28 cellular contexts compared by ENCODE assay signal in the genomic region with DNA sequence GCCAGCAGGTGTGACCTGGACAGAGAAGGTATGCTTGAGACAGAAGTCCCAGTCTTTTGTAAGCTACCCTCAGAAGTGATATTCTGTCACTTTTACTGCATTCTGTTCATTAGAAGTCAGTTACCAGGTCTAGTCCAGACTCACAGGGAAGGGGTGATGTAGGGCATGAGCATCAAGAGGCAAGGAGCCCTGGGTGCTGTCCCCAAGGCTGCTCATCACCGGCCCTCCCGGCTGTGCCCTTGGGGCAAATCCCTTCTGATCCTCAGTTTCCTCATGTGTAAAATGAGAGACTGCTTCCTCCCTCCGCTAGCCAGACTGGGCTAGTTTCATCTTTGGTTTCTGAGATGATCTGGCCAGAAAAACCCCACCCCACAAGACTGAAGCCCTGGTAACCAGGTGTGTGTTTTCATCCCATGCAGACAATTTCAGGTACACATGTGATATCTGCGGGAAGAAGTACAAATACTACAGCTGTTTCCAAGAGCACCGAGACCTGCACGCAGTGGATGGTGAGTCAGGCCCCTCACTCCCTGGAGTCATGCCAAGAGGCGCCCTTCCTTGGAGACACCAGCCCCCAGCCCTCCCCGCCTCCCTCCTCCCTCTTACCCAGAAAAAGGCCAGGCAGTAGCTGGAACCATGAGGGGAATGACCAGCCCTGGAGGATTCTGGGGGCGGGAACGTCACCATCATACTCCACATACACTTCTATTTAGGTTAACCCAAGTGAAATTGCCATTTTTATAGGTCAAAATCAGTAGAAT.
DNase-seq lines count a peak whose midpoint lies in the region; ATAC-seq, FAIRE-seq and TF ChIP-seq lines count a peak whose summit lies in the region.
"Had no signal": no experiment of that assay in that cellular context is flagged by ENCODE, and none has a peak within 500 bp of the region (broad histone marks: within the 10 kb centered on the region; RNA-seq: fewer than 3 reads in every experiment).

No MANE protein-coding gene starts in this region.

- DNase-seq in activated CD4-positive, alpha-beta memory T cell treated with anti-CD3 and anti-CD28 coated beads, Interleukin-2, amount 10 ng/mL, durations not matched to agents 7 days and 5 days: peak; percentile 2
- no peak for DNase-seq in activated CD4-positive, alpha-beta memory T cell treated with anti-CD3 and anti-CD28 coated beads for 36 hours
- DNase-seq in WTC11 (ENCODE audit: low spot score): peak; percentile 1
- peak; percentile 49 for DNase-seq in kidney
- peak; percentile 6 for DNase-seq in stimulated activated CD8-positive, alpha-beta memory T cell treated with anti-CD3 and anti-CD28 coated beads, Interleukin-4, amount 100 ng/mL, for 48 hours
- no peak for DNase-seq in anterior cingulate cortex (lab: John Stamatoyannopoulos, UW)
- DNase-seq: amygdala; central memory CD4-positive, alpha-beta T cell; effector CD4-positive, alpha-beta T cell; HCEC 1CT; hypothalamus; NCI-H187; NCI-H446 treated with DMSO at 0.1 percent for 48 hours; psoas muscle; stimulated activated CD4-positive, alpha-beta T cell treated with anti-CD3 and anti-CD28 coated beads, Interleukin-4, amount 100 ng/mL, for 4 hours; T-helper 2 cell had no signal

- no peaks in the 10 kb centered on the region for H3K9me3 ChIP-seq in kidney (ENCODE audit: control insufficient read depth in 1 of 2, low read length in 2 of 2)
- H3K9me3 ChIP-seq: gastrocnemius medialis, psoas muscle had no signal

- no peak overlapping the region for H3K9ac ChIP-seq in kidney (ENCODE audit: low read length in 2 of 2)
- H3K9ac ChIP-seq: KMS-11 had no signal

- no peak overlapping the region for H3K4me3 Mint-ChIP-seq in activated CD4-positive, alpha-beta memory T cell treated with anti-CD3 and anti-CD28 coated beads, Interleukin-2, amount 10 ng/mL, durations not matched to agents 7 days and 5 days
- H3K4me3 Mint-ChIP-seq in activated CD4-positive, alpha-beta memory T cell treated with anti-CD3 and anti-CD28 coated beads for 36 hours: no peak overlapping the region
- H3K4me3 Mint-ChIP-seq in WTC11: no peak overlapping the region
- H3K4me3 Mint-ChIP-seq: memory B cell; naive thymus-derived CD4-positive, alpha-beta T cell had no signal

- ATAC-seq in WTC11 (no peak), GM21576 (IDR thresholded peaks at IDR 0.05; ENCODE audit: unreplicated experiment) (no peak), HG03159 (IDR thresholded peaks at IDR 0.05; ENCODE audit: unreplicated experiment) (no peak)
- ATAC-seq: esophagus mucosa; gastrocnemius medialis; naive thymus-derived CD4-positive, alpha-beta T cell; Panc1; psoas muscle had no signal

- H3K36me3 Mint-ChIP-seq in activated CD4-positive, alpha-beta memory T cell treated with anti-CD3 and anti-CD28 coated beads, Interleukin-2, amount 10 ng/mL, durations not matched to agents 7 days and 5 days (ENCODE audit: low read depth): no peaks in the 10 kb centered on the region
- no peaks in the 10 kb centered on the region for H3K36me3 Mint-ChIP-seq in activated CD4-positive, alpha-beta memory T cell treated with anti-CD3 and anti-CD28 coated beads for 36 hours
- peaks cover 6% of the 10 kb centered on the region for H3K36me3 Mint-ChIP-seq in WTC11

- no peak overlapping the region for H3K4me3 ChIP-seq in kidney (ENCODE audit: low read length in 2 of 2)
- H3K4me3 ChIP-seq: gastrocnemius medialis, psoas muscle had no signal

- no peaks in the 10 kb centered on the region for H3K9me3 Mint-ChIP-seq in activated CD4-positive, alpha-beta memory T cell treated with anti-CD3 and anti-CD28 coated beads, Interleukin-2, amount 10 ng/mL, durations not matched to agents 7 days and 5 days
- H3K9me3 Mint-ChIP-seq in activated CD4-positive, alpha-beta memory T cell treated with anti-CD3 and anti-CD28 coated beads for 36 hours: no peaks in the 10 kb centered on the region
- no peaks in the 10 kb centered on the region for H3K9me3 Mint-ChIP-seq in WTC11
- H3K9me3 Mint-ChIP-seq: memory B cell had no signal

- H3K27ac ChIP-seq in kidney (ENCODE audit: low read depth in 2 of 2, low read length in 2 of 2): no peak overlapping the region
- H3K27ac ChIP-seq: gastrocnemius medialis, KMS-11, psoas muscle had no signal

- H3K36me3 ChIP-seq in kidney (ENCODE audit: control insufficient read depth in 1 of 2, insufficient read depth in 2 of 2, low read length in 2 of 2): peaks cover 22 to 39% of the 10 kb centered on the region in 2 donors
- H3K36me3 ChIP-seq: gastrocnemius medialis had no signal

- no peak overlapping the region for H3K27ac Mint-ChIP-seq in activated CD4-positive, alpha-beta memory T cell treated with anti-CD3 and anti-CD28 coated beads, Interleukin-2, amount 10 ng/mL, durations not matched to agents 7 days and 5 days
- no peak overlapping the region for H3K27ac Mint-ChIP-seq in activated CD4-positive, alpha-beta memory T cell treated with anti-CD3 and anti-CD28 coated beads for 36 hours
- no peak overlapping the region for H3K27ac Mint-ChIP-seq in WTC11
- H3K27ac Mint-ChIP-seq: memory B cell; naive thymus-derived CD4-positive, alpha-beta T cell had no signal

- intact Hi-C loops in activated CD4-positive, alpha-beta memory T cell treated with anti-CD3 and anti-CD28 coated beads for 36 hours (cut with micrococcal nuclease): no loop called here
- intact Hi-C loops in kidney (cut with DNase I): no loop called here

- peaks cover 4 to 7% of the 10 kb centered on the region in 2 donors for H3K4me1 ChIP-seq in kidney (ENCODE audit: control insufficient read depth in 1 of 2, insufficient read depth in 1 of 2, low read depth in 1 of 2, low read length in 2 of 2)
- H3K4me1 ChIP-seq: psoas muscle had no signal

- H3K27me3 Mint-ChIP-seq in activated CD4-positive, alpha-beta memory T cell treated with anti-CD3 and anti-CD28 coated beads, Interleukin-2, amount 10 ng/mL, durations not matched to agents 7 days and 5 days: no peaks in the 10 kb centered on the region
- H3K27me3 Mint-ChIP-seq in activated CD4-positive, alpha-beta memory T cell treated with anti-CD3 and anti-CD28 coated beads for 36 hours: no peaks in the 10 kb centered on the region
- H3K27me3 Mint-ChIP-seq in WTC11 (ENCODE audit: low read depth): no peaks in the 10 kb centered on the region

- no peak for FAIRE-seq in kidney (lab: Jason Lieb, UNC)
- FAIRE-seq: A204.1, G401.6, HTR-8/SVneo, keratinocyte had no signal

- POLR2A ChIA-PET in activated CD4-positive, alpha-beta memory T cell treated with anti-CD3 and anti-CD28 coated beads, Interleukin-2, amount 10 ng/mL, durations not matched to agents 7 days and 5 days (lab: Charles Lee): no interaction called here
- POLR2A ChIA-PET in activated CD4-positive, alpha-beta memory T cell treated with anti-CD3 and anti-CD28 coated beads for 36 hours (lab: Charles Lee): no interaction called here
- POLR2A ChIA-PET in WTC11 (lab: Charles Lee): no interaction called here

- CTCF ChIA-PET in activated CD4-positive, alpha-beta memory T cell treated with anti-CD3 and anti-CD28 coated beads, Interleukin-2, amount 10 ng/mL, durations not matched to agents 7 days and 5 days (lab: Charles Lee): no interaction called here
- CTCF ChIA-PET in activated CD4-positive, alpha-beta memory T cell treated with anti-CD3 and anti-CD28 coated beads for 36 hours (lab: Charles Lee): no interaction called here
- CTCF ChIA-PET in WTC11 (lab: Charles Lee): no interaction called here

- H3K4me1 Mint-ChIP-seq in activated CD4-positive, alpha-beta memory T cell treated with anti-CD3 and anti-CD28 coated beads, Interleukin-2, amount 10 ng/mL, durations not matched to agents 7 days and 5 days: no peaks in the 10 kb centered on the region
- no peaks in the 10 kb centered on the region for H3K4me1 Mint-ChIP-seq in activated CD4-positive, alpha-beta memory T cell treated with anti-CD3 and anti-CD28 coated beads for 36 hours (ENCODE audit: low read depth)
- peaks cover 13% of the 10 kb centered on the region for H3K4me1 Mint-ChIP-seq in WTC11
- H3K4me1 Mint-ChIP-seq: memory B cell; naive thymus-derived CD4-positive, alpha-beta T cell had no signal

- TF ChIP-seq CTCF in WTC11 (IDR thresholded peaks at IDR 0.05) (no peak), kidney (IDR thresholded peaks at IDR 0.05; ENCODE audit: borderline replicate concordance, extremely low read depth, insufficient read depth) (no peak)

TF ChIP-seq in WTC11, 78 proteins besides CTCF, POLR2A, EP300 and RAD21 (continues in another document):
- no peak for TF ChIP-seq IRF2 (CRISPR knock-in tag; IDR thresholded peaks at IDR 0.05; ENCODE audit: borderline replicate concordance, low read depth)
- TF ChIP-seq, protein P1, sequence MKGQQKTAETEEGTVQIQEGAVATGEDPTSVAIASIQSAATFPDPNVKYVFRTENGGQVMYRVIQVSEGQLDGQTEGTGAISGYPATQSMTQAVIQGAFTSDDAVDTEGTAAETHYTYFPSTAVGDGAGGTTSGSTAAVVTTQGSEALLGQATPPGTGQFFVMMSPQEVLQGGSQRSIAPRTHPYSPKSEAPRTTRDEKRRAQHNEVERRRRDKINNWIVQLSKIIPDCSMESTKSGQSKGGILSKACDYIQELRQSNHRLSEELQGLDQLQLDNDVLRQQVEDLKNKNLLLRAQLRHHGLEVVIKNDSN (CRISPR knock-in tag; IDR thresholded peaks at IDR 0.05): no peak
- TF ChIP-seq, protein P2, sequence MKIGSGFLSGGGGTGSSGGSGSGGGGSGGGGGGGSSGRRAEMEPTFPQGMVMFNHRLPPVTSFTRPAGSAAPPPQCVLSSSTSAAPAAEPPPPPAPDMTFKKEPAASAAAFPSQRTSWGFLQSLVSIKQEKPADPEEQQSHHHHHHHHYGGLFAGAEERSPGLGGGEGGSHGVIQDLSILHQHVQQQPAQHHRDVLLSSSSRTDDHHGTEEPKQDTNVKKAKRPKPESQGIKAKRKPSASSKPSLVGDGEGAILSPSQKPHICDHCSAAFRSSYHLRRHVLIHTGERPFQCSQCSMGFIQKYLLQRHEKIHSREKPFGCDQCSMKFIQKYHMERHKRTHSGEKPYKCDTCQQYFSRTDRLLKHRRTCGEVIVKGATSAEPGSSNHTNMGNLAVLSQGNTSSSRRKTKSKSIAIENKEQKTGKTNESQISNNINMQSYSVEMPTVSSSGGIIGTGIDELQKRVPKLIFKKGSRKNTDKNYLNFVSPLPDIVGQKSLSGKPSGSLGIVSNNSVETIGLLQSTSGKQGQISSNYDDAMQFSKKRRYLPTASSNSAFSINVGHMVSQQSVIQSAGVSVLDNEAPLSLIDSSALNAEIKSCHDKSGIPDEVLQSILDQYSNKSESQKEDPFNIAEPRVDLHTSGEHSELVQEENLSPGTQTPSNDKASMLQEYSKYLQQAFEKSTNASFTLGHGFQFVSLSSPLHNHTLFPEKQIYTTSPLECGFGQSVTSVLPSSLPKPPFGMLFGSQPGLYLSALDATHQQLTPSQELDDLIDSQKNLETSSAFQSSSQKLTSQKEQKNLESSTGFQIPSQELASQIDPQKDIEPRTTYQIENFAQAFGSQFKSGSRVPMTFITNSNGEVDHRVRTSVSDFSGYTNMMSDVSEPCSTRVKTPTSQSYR (CRISPR knock-in tag; IDR thresholded peaks at IDR 0.05): no peak
- TF ChIP-seq TP53 (CRISPR knock-in tag; IDR thresholded peaks at IDR 0.05): no peak

Comparison
In these comparisons a context has a peak if more than half of its experiments do, and no peak if none do; other contexts are left out.
1. DNase-seq: peak in activated CD4-positive, alpha-beta memory T cell treated with anti-CD3 and anti-CD28 coated beads, Interleukin-2, amount 10 ng/mL, durations not matched to agents 7 days and 5 days (single experiment), WTC11 (single experiment), kidney (single experiment) and stimulated activated CD8-positive, alpha-beta memory T cell treated with anti-CD3 and anti-CD28 coated beads, Interleukin-4, amount 100 ng/mL, for 48 hours (single experiment); none in activated CD4-positive, alpha-beta memory T cell treated with anti-CD3 and anti-CD28 coated beads for 36 hours (single experiment) and anterior cingulate cortex (0 of 58).